ENCODE assay signal across 9 cellular contexts in genomic region chr12:54431911-54432814, GRCh38. TPM values are rescaled to one million over a fixed set of nuclear protein-coding genes. Genes with fewer than 3 reads are reported as not detected.
A peak's percentile ranks its signal among the peaks of the same experiment; 100 is the strongest.
DNase-seq lines count a peak whose midpoint lies in the region; ATAC-seq, FAIRE-seq and TF ChIP-seq lines count a peak whose summit lies in the region.
"Had no signal": no experiment of that assay in that cellular context is flagged by ENCODE, and none has a peak within 500 bp of the region (broad histone marks: within the 10 kb centered on the region; RNA-seq: fewer than 3 reads in every experiment).

No MANE protein-coding gene starts in this region.

- FAIRE-seq in GM12891 (lab: Jason Lieb, UNC): no peak

- peaks cover 21% of the 10 kb centered on the region for H3K4me1 Mint-ChIP-seq in progenitor cell of endocrine pancreas (ENCODE audit: low read depth)

- no peaks in the 10 kb centered on the region for H3K36me3 Mint-ChIP-seq in progenitor cell of endocrine pancreas (ENCODE audit: insufficient read depth)

- no peak for TF ChIP-seq POLR2A in GM12891 (IDR thresholded peaks at IDR 0.05; ENCODE audit: low read depth, low read length)

- no peaks in the 10 kb centered on the region for H3K9me3 Mint-ChIP-seq in progenitor cell of endocrine pancreas (ENCODE audit: low read depth)

- H3K4me3 Mint-ChIP-seq in progenitor cell of endocrine pancreas (ENCODE audit: low read depth): no peak overlapping the region

- no peak for ATAC-seq in GM18873 (IDR thresholded peaks at IDR 0.05; ENCODE audit: low FRiP score, unreplicated experiment)

- peak overlapping the region; percentile 7 for H3K27ac Mint-ChIP-seq in progenitor cell of endocrine pancreas

- DNase-seq in GM03348 (ENCODE audit: low spot score): peak; percentile 70
- DNase-seq in RPMI7951 (ENCODE audit: low read depth): peak; percentile 88
- peak; percentile 72 to 84 for DNase-seq in foreskin fibroblast
- DNase-seq in progenitor cell of endocrine pancreas (ENCODE audit: low spot score, unreplicated experiment): no peak
- no peak for DNase-seq in GM12891 (ENCODE audit: insufficient read length, low spot score)
- DNase-seq in stimulated activated CD4-positive, alpha-beta T cell treated with anti-CD3 and anti-CD28 coated beads, Interleukin-12 subunit alpha, Interleukin-12 subunit beta, amount 100 ng/mL, for 4 hours: no peak
- DNase-seq in amygdala (lab: John Stamatoyannopoulos, UW): no peak

- peaks cover 24% of the 10 kb centered on the region for H3K27me3 Mint-ChIP-seq in progenitor cell of endocrine pancreas

- H3K4me3 ChIP-seq in foreskin fibroblast (ENCODE audit: low read depth in 1 of 2, low read length in 2 of 2): no peak overlapping the region

- TF ChIP-seq CTCF in foreskin fibroblast (IDR thresholded peaks at IDR 0.05; ENCODE audit: low read depth, low read length): no peak
- no peak for TF ChIP-seq CTCF in progenitor cell of endocrine pancreas (IDR thresholded peaks at IDR 0.05; ENCODE audit: unreplicated experiment)

TF ChIP-seq in GM12891, 5 proteins besides CTCF, POLR2A, EP300 and RAD21:
- TF ChIP-seq TAF1 (IDR thresholded peaks at IDR 0.05; ENCODE audit: low read depth, low read length): no peak
- TF ChIP-seq PAX5 (IDR thresholded peaks at IDR 0.05; ENCODE audit: insufficient read depth, low read length, severe bottlenecking): no peak
- no peak for TF ChIP-seq SPI1 (IDR thresholded peaks at IDR 0.05; ENCODE audit: low read depth, low read length)
- TF ChIP-seq POLR2AphosphoS5 (IDR thresholded peaks at IDR 0.05; ENCODE audit: low read depth, low read length): no peak
- no peak for TF ChIP-seq POU2F2 (IDR thresholded peaks at IDR 0.05; ENCODE audit: low read depth, low read length)

RNA-seq across cellular contexts. Expression of gene ITGA5, which starts 13.1 kb away (rescaled TPM):
- 154 and 167 TPM in 2 replicates for total RNA-seq in RPMI7951 (2014; rRNA removed; shearing (Covaris generic))
- total RNA-seq in progenitor cell of endocrine pancreas: 32.2 and 37.8 TPM in 2 replicates
- polyA plus RNA-seq in GM12891 (2012; ENCODE audit: low read depth, missing spikeins): 8.4 TPM

RNA-seq across cellular contexts. Expression of gene GTSF1, which starts 41.2 kb away (rescaled TPM):
- total RNA-seq in RPMI7951 (2014; rRNA removed; shearing (Covaris generic)): not detected in 2 replicates
- total RNA-seq in progenitor cell of endocrine pancreas: not detected in 2 replicates
- polyA plus RNA-seq in GM12891 (2012; ENCODE audit: low read depth, missing spikeins): 108 TPM
- total RNA-seq: osteocyte had no signal

RNA-seq across cellular contexts. Expression of gene ZNF385A, which starts 47.6 kb away (rescaled TPM):
- 0.24 and 1.3 TPM in 2 replicates for total RNA-seq in RPMI7951 (2014; rRNA removed; shearing (Covaris generic))
- 15.6 and 16.6 TPM in 2 replicates for total RNA-seq in progenitor cell of endocrine pancreas
- 7.9 TPM for polyA plus RNA-seq in GM12891 (2012; ENCODE audit: low read depth, missing spikeins)

Comparison
In these comparisons a context has a peak if more than half of its experiments do, and no peak if none do; other contexts are left out.
1. DNase-seq: peak in GM03348 (single experiment), RPMI7951 (single experiment) and foreskin fibroblast (2 of 2); none in progenitor cell of endocrine pancreas (single experiment), GM12891 (single experiment), stimulated activated CD4-positive, alpha-beta T cell treated with anti-CD3 and anti-CD28 coated beads, Interleukin-12 subunit alpha, Interleukin-12 subunit beta, amount 100 ng/mL, for 4 hours (single experiment) and amygdala (0 of 56).